Comparison of ENCODE assay signal across 1 cellular context in the genomic region with DNA sequence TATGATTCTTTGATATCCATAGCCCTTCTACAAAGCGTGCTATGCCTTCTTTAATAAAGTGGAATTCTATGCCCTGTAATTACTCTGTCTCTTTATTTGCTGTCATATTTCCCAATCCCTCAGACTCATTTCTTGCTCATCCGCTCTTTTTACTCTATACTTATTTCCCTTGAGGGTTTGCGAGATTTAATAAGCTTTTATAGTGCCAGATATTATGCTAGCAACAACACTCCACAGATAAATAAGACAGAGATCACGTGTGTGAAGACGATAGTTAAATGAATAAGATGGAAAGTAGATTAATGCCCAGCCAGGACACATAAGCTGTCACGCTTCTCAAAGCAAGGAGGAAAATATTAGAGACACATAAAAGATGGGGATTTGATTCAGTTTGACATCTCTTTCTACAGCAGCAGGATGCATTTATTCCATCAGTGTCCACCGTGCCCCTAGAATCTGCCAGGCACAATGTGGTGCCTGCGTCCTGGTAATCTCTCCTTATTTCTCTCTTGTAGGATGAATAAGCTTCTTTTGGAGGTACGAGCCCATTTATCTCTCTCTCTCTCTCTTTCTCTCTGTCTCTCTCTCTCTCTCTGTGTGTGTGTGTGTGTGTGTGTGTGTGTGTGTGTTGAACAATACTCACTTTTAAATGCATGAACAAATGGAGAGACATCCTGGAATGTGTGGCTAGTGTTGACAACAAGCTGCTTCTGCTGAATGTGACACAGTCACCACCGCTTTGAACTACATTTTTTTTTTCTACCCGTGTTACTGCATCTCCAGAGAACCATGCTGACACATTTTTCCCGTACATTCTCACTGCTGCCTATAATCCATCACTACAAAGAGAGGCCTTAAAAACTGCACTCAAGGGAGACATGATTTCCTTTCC.
TF ChIP-seq lines count a peak whose summit lies in the region.

No MANE protein-coding gene starts in this region.

TF ChIP-seq in GM12878, 131 proteins besides CTCF, POLR2A, EP300 and RAD21 (continued from another document):
- TF ChIP-seq, protein P1, sequence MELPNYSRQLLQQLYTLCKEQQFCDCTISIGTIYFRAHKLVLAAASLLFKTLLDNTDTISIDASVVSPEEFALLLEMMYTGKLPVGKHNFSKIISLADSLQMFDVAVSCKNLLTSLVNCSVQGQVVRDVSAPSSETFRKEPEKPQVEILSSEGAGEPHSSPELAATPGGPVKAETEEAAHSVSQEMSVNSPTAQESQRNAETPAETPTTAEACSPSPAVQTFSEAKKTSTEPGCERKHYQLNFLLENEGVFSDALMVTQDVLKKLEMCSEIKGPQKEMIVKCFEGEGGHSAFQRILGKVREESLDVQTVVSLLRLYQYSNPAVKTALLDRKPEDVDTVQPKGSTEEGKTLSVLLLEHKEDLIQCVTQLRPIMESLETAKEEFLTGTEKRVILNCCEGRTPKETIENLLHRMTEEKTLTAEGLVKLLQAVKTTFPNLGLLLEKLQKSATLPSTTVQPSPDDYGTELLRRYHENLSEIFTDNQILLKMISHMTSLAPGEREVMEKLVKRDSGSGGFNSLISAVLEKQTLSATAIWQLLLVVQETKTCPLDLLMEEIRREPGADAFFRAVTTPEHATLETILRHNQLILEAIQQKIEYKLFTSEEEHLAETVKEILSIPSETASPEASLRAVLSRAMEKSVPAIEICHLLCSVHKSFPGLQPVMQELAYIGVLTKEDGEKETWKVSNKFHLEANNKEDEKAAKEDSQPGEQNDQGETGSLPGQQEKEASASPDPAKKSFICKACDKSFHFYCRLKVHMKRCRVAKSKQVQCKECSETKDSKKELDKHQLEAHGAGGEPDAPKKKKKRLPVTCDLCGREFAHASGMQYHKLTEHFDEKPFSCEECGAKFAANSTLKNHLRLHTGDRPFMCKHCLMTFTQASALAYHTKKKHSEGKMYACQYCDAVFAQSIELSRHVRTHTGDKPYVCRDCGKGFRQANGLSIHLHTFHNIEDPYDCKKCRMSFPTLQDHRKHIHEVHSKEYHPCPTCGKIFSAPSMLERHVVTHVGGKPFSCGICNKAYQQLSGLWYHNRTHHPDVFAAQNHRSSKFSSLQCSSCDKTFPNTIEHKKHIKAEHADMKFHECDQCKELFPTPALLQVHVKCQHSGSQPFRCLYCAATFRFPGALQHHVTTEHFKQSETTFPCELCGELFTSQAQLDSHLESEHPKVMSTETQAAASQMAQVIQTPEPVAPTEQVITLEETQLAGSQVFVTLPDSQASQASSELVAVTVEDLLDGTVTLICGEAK (IDR thresholded peaks at IDR 0.05; ENCODE audit: borderline replicate concordance): no peak
- TF ChIP-seq FOS (IDR thresholded peaks at IDR 0.05; ENCODE audit: borderline replicate concordance, extremely low read depth, insufficient read length): no peak
- TF ChIP-seq, protein P2, sequence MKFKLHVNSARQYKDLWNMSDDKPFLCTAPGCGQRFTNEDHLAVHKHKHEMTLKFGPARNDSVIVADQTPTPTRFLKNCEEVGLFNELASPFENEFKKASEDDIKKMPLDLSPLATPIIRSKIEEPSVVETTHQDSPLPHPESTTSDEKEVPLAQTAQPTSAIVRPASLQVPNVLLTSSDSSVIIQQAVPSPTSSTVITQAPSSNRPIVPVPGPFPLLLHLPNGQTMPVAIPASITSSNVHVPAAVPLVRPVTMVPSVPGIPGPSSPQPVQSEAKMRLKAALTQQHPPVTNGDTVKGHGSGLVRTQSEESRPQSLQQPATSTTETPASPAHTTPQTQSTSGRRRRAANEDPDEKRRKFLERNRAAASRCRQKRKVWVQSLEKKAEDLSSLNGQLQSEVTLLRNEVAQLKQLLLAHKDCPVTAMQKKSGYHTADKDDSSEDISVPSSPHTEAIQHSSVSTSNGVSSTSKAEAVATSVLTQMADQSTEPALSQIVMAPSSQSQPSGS (IDR thresholded peaks at IDR 0.05; ENCODE audit: low read length): no peak
- TF ChIP-seq, protein P3, sequence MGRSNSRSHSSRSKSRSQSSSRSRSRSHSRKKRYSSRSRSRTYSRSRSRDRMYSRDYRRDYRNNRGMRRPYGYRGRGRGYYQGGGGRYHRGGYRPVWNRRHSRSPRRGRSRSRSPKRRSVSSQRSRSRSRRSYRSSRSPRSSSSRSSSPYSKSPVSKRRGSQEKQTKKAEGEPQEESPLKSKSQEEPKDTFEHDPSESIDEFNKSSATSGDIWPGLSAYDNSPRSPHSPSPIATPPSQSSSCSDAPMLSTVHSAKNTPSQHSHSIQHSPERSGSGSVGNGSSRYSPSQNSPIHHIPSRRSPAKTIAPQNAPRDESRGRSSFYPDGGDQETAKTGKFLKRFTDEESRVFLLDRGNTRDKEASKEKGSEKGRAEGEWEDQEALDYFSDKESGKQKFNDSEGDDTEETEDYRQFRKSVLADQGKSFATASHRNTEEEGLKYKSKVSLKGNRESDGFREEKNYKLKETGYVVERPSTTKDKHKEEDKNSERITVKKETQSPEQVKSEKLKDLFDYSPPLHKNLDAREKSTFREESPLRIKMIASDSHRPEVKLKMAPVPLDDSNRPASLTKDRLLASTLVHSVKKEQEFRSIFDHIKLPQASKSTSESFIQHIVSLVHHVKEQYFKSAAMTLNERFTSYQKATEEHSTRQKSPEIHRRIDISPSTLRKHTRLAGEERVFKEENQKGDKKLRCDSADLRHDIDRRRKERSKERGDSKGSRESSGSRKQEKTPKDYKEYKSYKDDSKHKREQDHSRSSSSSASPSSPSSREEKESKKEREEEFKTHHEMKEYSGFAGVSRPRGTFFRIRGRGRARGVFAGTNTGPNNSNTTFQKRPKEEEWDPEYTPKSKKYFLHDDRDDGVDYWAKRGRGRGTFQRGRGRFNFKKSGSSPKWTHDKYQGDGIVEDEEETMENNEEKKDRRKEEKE (IDR thresholded peaks at IDR 0.05): no peak
- TF ChIP-seq PBX3 (IDR thresholded peaks at IDR 0.05; ENCODE audit: insufficient replicate concordance, low read depth, low read length): no peak
- TF ChIP-seq NKRF (conservative IDR thresholded peaks at IDR 0.05): no peak
- no peak for TF ChIP-seq RCOR1 (conservative IDR thresholded peaks at IDR 0.05; ENCODE audit: low read depth, low read length)
- TF ChIP-seq, protein P4, sequence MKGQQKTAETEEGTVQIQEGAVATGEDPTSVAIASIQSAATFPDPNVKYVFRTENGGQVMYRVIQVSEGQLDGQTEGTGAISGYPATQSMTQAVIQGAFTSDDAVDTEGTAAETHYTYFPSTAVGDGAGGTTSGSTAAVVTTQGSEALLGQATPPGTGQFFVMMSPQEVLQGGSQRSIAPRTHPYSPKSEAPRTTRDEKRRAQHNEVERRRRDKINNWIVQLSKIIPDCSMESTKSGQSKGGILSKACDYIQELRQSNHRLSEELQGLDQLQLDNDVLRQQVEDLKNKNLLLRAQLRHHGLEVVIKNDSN (IDR thresholded peaks at IDR 0.05; ENCODE audit: borderline replicate concordance, extremely low read length, insufficient read depth, low read depth, low read length): no peak
- no peak for TF ChIP-seq REST (IDR thresholded peaks at IDR 0.05; ENCODE audit: low read depth, low read length)
- TF ChIP-seq MEF2B (IDR thresholded peaks at IDR 0.05; ENCODE audit: partially characterized antibody, poor library complexity, severe bottlenecking): no peak
- TF ChIP-seq SMC3 (IDR thresholded peaks at IDR 0.05; ENCODE audit: borderline replicate concordance, low read length): no peak
- no peak for TF ChIP-seq SREBF2 (IDR thresholded peaks at IDR 0.05; ENCODE audit: low read length)
- TF ChIP-seq GABPA (IDR thresholded peaks at IDR 0.05; ENCODE audit: low read depth): no peak
- TF ChIP-seq POU2F2 (IDR thresholded peaks at IDR 0.05; ENCODE audit: borderline replicate concordance, low read depth, low read length): no peak
- no peak for TF ChIP-seq TARDBP (IDR thresholded peaks at IDR 0.05; ENCODE audit: borderline replicate concordance)
- TF ChIP-seq ZNF384 (IDR thresholded peaks at IDR 0.05; ENCODE audit: borderline replicate concordance, low read depth, low read length): no peak
- TF ChIP-seq HDAC6 (IDR thresholded peaks at IDR 0.05; ENCODE audit: unreplicated experiment): no peak
- no peak for TF ChIP-seq LARP7 (IDR thresholded peaks at IDR 0.05)
